Comparison of ENCODE assay signal across 21 cellular contexts in the genomic region with DNA sequence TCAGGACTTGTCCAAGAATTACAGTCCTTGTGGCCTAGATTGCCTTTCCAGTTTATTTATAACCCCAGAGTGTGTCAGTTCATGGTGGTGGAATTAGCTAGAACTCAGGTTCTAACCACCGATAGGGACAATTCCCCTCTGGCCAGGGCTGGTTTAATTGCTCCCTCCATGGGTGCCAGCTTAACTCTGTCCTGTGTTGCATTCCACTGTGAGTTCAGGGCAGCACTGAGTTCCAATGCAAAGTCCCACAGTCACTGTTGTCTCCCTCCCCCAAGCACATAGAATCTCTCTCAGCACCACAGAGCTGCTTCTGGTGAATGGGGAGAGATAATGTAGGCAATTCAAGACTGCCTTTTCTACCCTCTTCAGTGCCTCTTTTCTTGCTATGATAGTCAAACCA.
DNase-seq lines count a peak whose midpoint lies in the region; ATAC-seq, FAIRE-seq and TF ChIP-seq lines count a peak whose summit lies in the region.
"Had no signal": no experiment of that assay in that cellular context is flagged by ENCODE, and none has a peak within 500 bp of the region (broad histone marks: within the 10 kb centered on the region; RNA-seq: fewer than 3 reads in every experiment).

No MANE protein-coding gene starts in this region.

- H3K18ac ChIP-seq in H1 (ENCODE audit: extremely low read depth, low read length) (no peak overlapping the region), mesendoderm (ENCODE audit: low read length) (no peak overlapping the region)

- H2BK120ac ChIP-seq in H1 (replicated peaks; ENCODE audit: low read depth, low read length) (no peak overlapping the region), mesendoderm (ENCODE audit: low read depth, low read length) (no peak overlapping the region)

- H4K5ac ChIP-seq in H1 (ENCODE audit: insufficient read length, low read depth, low read length) = no peak overlapping the region
- no peak overlapping the region for H4K5ac ChIP-seq in mesendoderm (ENCODE audit: low read length)

- H3K36me3 ChIP-seq in GM23338 (ENCODE audit: insufficient read depth) (no peaks in the 10 kb centered on the region), H1 (ENCODE audit: control insufficient read depth in 2 of 4, insufficient read depth in 4 of 4, low read length in 3 of 4) (no peaks in the 10 kb centered on the region), mesendoderm (ENCODE audit: control insufficient read depth, insufficient read depth, low read length) (no peaks in the 10 kb centered on the region)
- H3K36me3 ChIP-seq: BLaER1 treated with 17β-estradiol and CSF1 and Interleukin-3, amounts not matched to agents 10 nM and 100 nM had no signal

- no peak overlapping the region for H3K27ac ChIP-seq in GM23338 (ENCODE audit: low read depth)
- H3K27ac ChIP-seq in H1 (ENCODE audit: low read depth, low read length) = no peak overlapping the region
- no peak overlapping the region for H3K27ac ChIP-seq in mesendoderm (ENCODE audit: low read depth, low read length)
- H3K27ac ChIP-seq: BLaER1 treated with 17β-estradiol and CSF1 and Interleukin-3, amounts not matched to agents 10 nM and 100 nM had no signal

- no peaks in the 10 kb centered on the region for H3K9me3 ChIP-seq in H1 (ENCODE audit: insufficient read depth in 2 of 2, low read depth in 1 of 2, low read length in 1 of 2)

- peak overlapping the region; percentile 12; the same call in 1 of the 2 replicates for H2AFZ ChIP-seq in GM23338
- H2AFZ ChIP-seq in H1 (ENCODE audit: low read length) = 0 out of 2 replicates have a peak overlapping the region, but pooled peaks have one; percentile 4

- DNase-seq in GM23338 (ENCODE audit: low spot score) (no peak), H1 (ENCODE audit: low read depth in 1 of 2, low spot score in 2 of 2) (no peak), mesendoderm (peak; percentile 55), NCI-H2107 (lab: John Stamatoyannopoulos, UW) (no peak), RCC 7860 (ENCODE audit: low spot score) (no peak)
- DNase-seq in activated effector memory CD4-positive, alpha-beta T cell treated with anti-CD3 and anti-CD28 coated beads, Interleukin-2, amount 50 U/mL, for 16 hours = no peak
- DNase-seq: CD8-positive, alpha-beta T cell; DMS 273 treated with DMSO at 0.1 percent for 48 hours; DMS53; DND-41; EL; HFFc6; IMR-90 had no signal

- no peak for TF ChIP-seq EP300 in H1 (IDR thresholded peaks at IDR 0.05; ENCODE audit: borderline replicate concordance in 1 of 2, low read depth in 2 of 2, low read length in 2 of 2)

- FAIRE-seq in H1 (lab: Jason Lieb, UNC) (peak; percentile 7), RCC 7860 (lab: Jason Lieb, UNC) (no peak)
- FAIRE-seq: G401.6, GM12891, GM18507, HTR-8/SVneo, K562 had no signal

- no peak overlapping the region for H2BK20ac ChIP-seq in H1 (ENCODE audit: low read length)

- no peak for TF ChIP-seq POLR2A in H1 (IDR thresholded peaks at IDR 0.05; ENCODE audit: control extremely low read depth in 1 of 2, low read depth in 2 of 2, low read length in 2 of 2)

- H3K23me2 ChIP-seq in H1 (ENCODE audit: low read depth, low read length) = no peaks in the 10 kb centered on the region

- no peaks in the 10 kb centered on the region for H4K20me1 ChIP-seq in GM23338 (replicated peaks; ENCODE audit: insufficient read depth)
- H4K20me1 ChIP-seq in H1 (replicated peaks in 1 of 2; ENCODE audit: control insufficient read depth in 1 of 2, insufficient read depth in 2 of 2, low read length in 2 of 2) = no peaks in the 10 kb centered on the region
- H4K20me1 ChIP-seq: BLaER1 treated with 17β-estradiol and CSF1 and Interleukin-3, amounts not matched to agents 10 nM and 100 nM had no signal

- no peak overlapping the region for H3K4me3 ChIP-seq in GM23338
- H3K4me3 ChIP-seq in H1 (ENCODE audit: extremely low read depth in 1 of 4, insufficient read depth in 2 of 4, low read depth in 3 of 4, low read length in 4 of 4) = no peak overlapping the region
- H3K4me3 ChIP-seq in mesendoderm (ENCODE audit: low read length) = no peak overlapping the region
- H3K4me3 ChIP-seq: BLaER1 treated with 17β-estradiol and CSF1 and Interleukin-3, amounts not matched to agents 10 nM and 100 nM; K562 had no signal

- no peak overlapping the region for H3K56ac ChIP-seq in H1 (replicated peaks; ENCODE audit: insufficient read length, low read depth, low read length)
- peak overlapping the region; percentile 7 for H3K56ac ChIP-seq in mesendoderm (ENCODE audit: low read length)

- H3K36me3 Mint-ChIP-seq in GM23338 (ENCODE audit: low read depth) = no peaks in the 10 kb centered on the region
- H3K36me3 Mint-ChIP-seq: CD8-positive, alpha-beta T cell had no signal

- peaks cover 2% of the 10 kb centered on the region; the same call in 1 of the 3 replicates for H3K9me3 Mint-ChIP-seq in GM23338

- no peaks in the 10 kb centered on the region for H3F3A ChIP-seq in GM23338 (replicated peaks; ENCODE audit: low read depth)

- H3K9ac ChIP-seq in H1 (replicated peaks in 1 of 4; ENCODE audit: extremely low read depth in 1 of 4, low read depth in 3 of 4, low read length in 3 of 4) (no peak overlapping the region), mesendoderm (ENCODE audit: low read length) (no peak overlapping the region)
- H3K9ac ChIP-seq: BLaER1 treated with 17β-estradiol and CSF1 and Interleukin-3, amounts not matched to agents 10 nM and 100 nM had no signal

- H3K4me1 ChIP-seq in GM23338 (ENCODE audit: insufficient read depth) = no peaks in the 10 kb centered on the region
- H3K4me1 ChIP-seq in H1 (replicated peaks in 1 of 4; ENCODE audit: control insufficient read depth in 3 of 4, insufficient read depth in 4 of 4, low read length in 3 of 4) = peaks cover 0 to 2% (median 0%) of the 10 kb centered on the region in 4 experiments; a peak in 2 of 7 replicates
- H3K4me1 ChIP-seq in mesendoderm (ENCODE audit: control insufficient read depth, low read depth, low read length) = no peaks in the 10 kb centered on the region
- H3K4me1 ChIP-seq: BLaER1 treated with 17β-estradiol and CSF1 and Interleukin-3, amounts not matched to agents 10 nM and 100 nM had no signal

- no peak overlapping the region for H4K91ac ChIP-seq in H1 (replicated peaks; ENCODE audit: insufficient read length, low read length)

- POLR2A ChIA-PET in H1 (lab: Charles Lee; ENCODE audit: partially characterized antibody) = interaction anchor here (1.4 kb wide), 1 partner anchor 28 kb away, joined by 3 read pairs; no protein-coding TSS in a partner anchor

- TF ChIP-seq RAD21 in H1 (IDR thresholded peaks at IDR 0.05 in 1 of 2, conservative IDR thresholded peaks at IDR 0.05 in 1 of 2; ENCODE audit: low read depth in 2 of 2, low read length in 2 of 2) = no peak

- no peak overlapping the region for H3K4me3 Mint-ChIP-seq in GM23338
- H3K4me3 Mint-ChIP-seq: B cell; CD8-positive, alpha-beta T cell; HFFc6 had no signal

- H4K8ac ChIP-seq in H1 (ENCODE audit: extremely low read depth, insufficient read depth, low read length) = no peak overlapping the region
- no peak overlapping the region for H4K8ac ChIP-seq in mesendoderm (ENCODE audit: low read depth, low read length)

- H3K9me2 ChIP-seq in GM23338 (ENCODE audit: insufficient read depth) = no peaks in the 10 kb centered on the region; the same call in 1 of the 2 replicates

- H3K79me2 ChIP-seq in GM23338 (replicated peaks; ENCODE audit: insufficient read depth) = no peaks in the 10 kb centered on the region
- no peaks in the 10 kb centered on the region for H3K79me2 ChIP-seq in H1 (ENCODE audit: control insufficient read depth in 1 of 2, insufficient read depth in 2 of 2, low read length in 2 of 2)
- no peaks in the 10 kb centered on the region for H3K79me2 ChIP-seq in mesendoderm (ENCODE audit: control insufficient read depth, insufficient read depth, low read length)

- no peaks in the 10 kb centered on the region; the same call in 2 of the 3 replicates for H3K4me1 Mint-ChIP-seq in GM23338
- H3K4me1 Mint-ChIP-seq: B cell had no signal

- H3K27me3 Mint-ChIP-seq in GM23338 (ENCODE audit: insufficient read depth, low read depth, poor library complexity) = peaks cover 2% of the 10 kb centered on the region

- H3K27me3 ChIP-seq in GM23338 (ENCODE audit: insufficient read depth) (no peaks in the 10 kb centered on the region), H1 (replicated peaks in 1 of 4; ENCODE audit: control insufficient read depth in 3 of 4, extremely low read depth in 1 of 4, insufficient read depth in 3 of 4, low read length in 3 of 4) (no peaks in the 10 kb centered on the region), mesendoderm (ENCODE audit: insufficient read depth, low read length, poor library complexity) (no peaks in the 10 kb centered on the region)
- H3K27me3 ChIP-seq: BLaER1 treated with 17β-estradiol and CSF1 and Interleukin-3, amounts not matched to agents 10 nM and 100 nM had no signal

- no peaks in the 10 kb centered on the region for H3K79me1 ChIP-seq in H1 (ENCODE audit: low read depth, low read length)
- no peaks in the 10 kb centered on the region for H3K79me1 ChIP-seq in mesendoderm (ENCODE audit: low read length)

- no peak for TF ChIP-seq CTCF in GM23338 (conservative IDR thresholded peaks at IDR 0.05; ENCODE audit: low read depth in 2 of 2)
- no peak for TF ChIP-seq CTCF in H1 (IDR thresholded peaks at IDR 0.05; ENCODE audit: control extremely low read depth in 1 of 3, insufficient read depth in 1 of 3, low read depth in 1 of 3, low read length in 3 of 3)

- no peak overlapping the region for H3K4me2 ChIP-seq in GM23338
- H3K4me2 ChIP-seq in H1 (ENCODE audit: insufficient read depth in 1 of 2, low read depth in 2 of 2, low read length in 2 of 2) = no peak overlapping the region
- no peak overlapping the region for H3K4me2 ChIP-seq in mesendoderm (ENCODE audit: low read length)
- H3K4me2 ChIP-seq: BLaER1 treated with 17β-estradiol and CSF1 and Interleukin-3, amounts not matched to agents 10 nM and 100 nM had no signal

- CTCF ChIA-PET in H1 (lab: Charles Lee; ENCODE audit: partially characterized antibody) = interaction anchor here (0.9 to 2.5 kb wide), 3 partner anchors 22 to 295 kb away, joined by 3 to 10 read pairs (median 3); no protein-coding TSS in a partner anchor

- H2BK5ac ChIP-seq in H1 (ENCODE audit: low read depth, low read length) = no peak overlapping the region
- no peak overlapping the region for H2BK5ac ChIP-seq in mesendoderm (ENCODE audit: low read length)

- no peak overlapping the region for H3K23ac ChIP-seq in H1 (ENCODE audit: insufficient read length)
- H3K23ac ChIP-seq in mesendoderm (ENCODE audit: low read length) = no peak overlapping the region

- H3K14ac ChIP-seq in H1 (ENCODE audit: insufficient read length) = no peak overlapping the region

- WGBS in H1 (ENCODE audit: extremely low coverage in 1 of 2, insufficient coverage in 1 of 2, insufficient read length in 1 of 2, insufficient replicate concordance in 2 of 2, low coverage in 1 of 2, low lambda C conversion rate in 2 of 2, missing lambda C conversion rate in 1 of 2), 2 experiments = 75% methylated on average over 1 of the region's 1 CpG; no CpG with 5 or more reads in 1 of the 2 experiments
- no CpG with 5 or more reads among the region's 1 CpG for WGBS in mesendoderm (ENCODE audit: extremely low coverage, insufficient coverage, low lambda C conversion rate)

- peak overlapping the region; percentile 48; the same call in 1 of the 2 replicates for H2BK15ac ChIP-seq in H1 (ENCODE audit: low read length)
- no peak overlapping the region for H2BK15ac ChIP-seq in mesendoderm (replicated peaks; ENCODE audit: low read depth)

- no peak overlapping the region for H3K4ac ChIP-seq in H1 (replicated peaks; ENCODE audit: insufficient read length, low read depth, low read length)
- H3K4ac ChIP-seq in mesendoderm (ENCODE audit: low read depth, low read length) = no peak overlapping the region

- H2BK12ac ChIP-seq in H1 (ENCODE audit: low read depth, low read length) = no peak overlapping the region

- no peak overlapping the region for H2AK5ac ChIP-seq in H1 (ENCODE audit: low read depth, low read length)
- H2AK5ac ChIP-seq in mesendoderm (ENCODE audit: low read length) = no peak overlapping the region

- peak overlapping the region; percentile 76; the same call in 1 of the 2 replicates for H3K27ac Mint-ChIP-seq in GM23338
- H3K27ac Mint-ChIP-seq: B cell; CD8-positive, alpha-beta T cell; HFFc6 had no signal

- ATAC-seq in GM23338 = peak; percentile 57; the same call in 2 of the 3 replicates
- ATAC-seq: CD8-positive, alpha-beta T cell; HCT116; K562 had no signal
